In the genomic region with DNA sequence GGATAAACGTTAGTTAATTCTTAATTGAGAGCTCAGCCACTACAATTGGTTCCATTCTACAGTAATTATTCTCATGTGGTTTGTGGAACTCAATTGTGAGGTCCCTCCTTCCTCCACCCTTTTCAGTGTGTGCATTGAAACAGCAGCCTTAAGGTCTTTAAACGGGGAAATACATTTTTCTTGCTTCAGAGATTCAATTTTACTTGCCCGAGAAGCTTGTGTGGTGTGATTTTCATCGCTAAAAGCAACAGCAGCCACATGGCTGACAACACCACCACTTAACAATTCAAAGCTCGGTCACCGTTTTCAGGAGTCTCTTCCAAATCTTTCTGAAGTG, we compare ENCODE assay signal across 8 cellular contexts. TPM values are rescaled to one million over a fixed set of nuclear protein-coding genes. Genes with fewer than 3 reads are reported as not detected.
DNase-seq lines count a peak whose midpoint lies in the region; ATAC-seq, FAIRE-seq and TF ChIP-seq lines count a peak whose summit lies in the region.

No MANE protein-coding gene starts in this region.

- H3K9ac ChIP-seq in NT2/D1 (ENCODE audit: insufficient read length, low read depth) (peak overlapping the region; percentile 87), endodermal cell (ENCODE audit: extremely low read depth, low read length, poor library complexity, severe bottlenecking) (peak overlapping the region; percentile 86), parathyroid adenoma (peak overlapping the region; percentile 12)

- H3K4me3 Mint-ChIP-seq in endodermal cell, result peak overlapping the region; percentile 87

- H3K27me3 ChIP-seq in NT2/D1 (ENCODE audit: insufficient read depth, insufficient read length) (no peaks in the 10 kb centered on the region), endodermal cell (ENCODE audit: control insufficient read depth, insufficient read depth, low read length, poor library complexity, severe bottlenecking) (no peaks in the 10 kb centered on the region), parathyroid adenoma (ENCODE audit: control insufficient read depth, insufficient read depth, low read length) (no peaks in the 10 kb centered on the region)

- H3K27ac Mint-ChIP-seq in endodermal cell, result peak overlapping the region; percentile 99

- DNase-seq in GM12891 (ENCODE audit: insufficient read length, low spot score), result no peak
- DNase-seq in NT2/D1 (ENCODE audit: low read depth, low spot score), result no peak
- no peak for DNase-seq in endodermal cell
- no peak for DNase-seq in NCI-H2227 (lab: John Stamatoyannopoulos, UW; ENCODE audit: unreplicated experiment)
- DNase-seq in NCI-H510A treated with DMSO at 0.1 percent for 48 hours (lab: John Stamatoyannopoulos, UW), result no peak
- no peak for DNase-seq in NCI-H1048 (lab: John Stamatoyannopoulos, UW)

- peaks cover 11% of the 10 kb centered on the region for H3K36me3 Mint-ChIP-seq in endodermal cell (ENCODE audit: low read depth)

- peak overlapping the region; percentile 74 for H3K4me2 ChIP-seq in parathyroid adenoma (ENCODE audit: low read length)

- no peaks in the 10 kb centered on the region for H3K9me3 Mint-ChIP-seq in endodermal cell

- FAIRE-seq in GM12891 (lab: Jason Lieb, UNC), result peak; percentile 23

- H3K36me3 ChIP-seq in NT2/D1 (ENCODE audit: insufficient read depth, insufficient read length, low read length) (peaks cover 8% of the 10 kb centered on the region), endodermal cell (ENCODE audit: control insufficient read depth, insufficient read depth, low read length) (peaks cover 9% of the 10 kb centered on the region), parathyroid adenoma (ENCODE audit: control insufficient read depth, insufficient read depth, low read length) (no peaks in the 10 kb centered on the region)

- no peaks in the 10 kb centered on the region for H3K79me2 ChIP-seq in parathyroid adenoma

- H3K4me1 ChIP-seq in NT2/D1 (ENCODE audit: insufficient read depth, insufficient read length) (peaks cover 4% of the 10 kb centered on the region), endodermal cell (ENCODE audit: control insufficient read depth, insufficient read depth, low read length) (peaks cover 15% of the 10 kb centered on the region), parathyroid adenoma (no peaks in the 10 kb centered on the region)

- H3K4me3 ChIP-seq in NT2/D1 (ENCODE audit: insufficient read length, low read depth), result peak overlapping the region; percentile 86
- H3K4me3 ChIP-seq in endodermal cell (ENCODE audit: low read length), result peak overlapping the region; percentile 93
- peak overlapping the region; percentile 72 for H3K4me3 ChIP-seq in parathyroid adenoma (ENCODE audit: low read depth, low read length)

- H2AFZ ChIP-seq in parathyroid adenoma, result peak overlapping the region; percentile 94

- TF ChIP-seq CTCF in endodermal cell (conservative IDR thresholded peaks at IDR 0.05), result no peak
- no peak for TF ChIP-seq CTCF in parathyroid adenoma (IDR thresholded peaks at IDR 0.05)

- WGBS in endodermal cell (ENCODE audit: insufficient coverage in 1 of 2, insufficient read length in 1 of 2), 2 experiments, result 8 to 11% methylated on average over 2 to 6 of the region's 6 CpGs

- H3K4me1 Mint-ChIP-seq in endodermal cell, result peaks cover 49% of the 10 kb centered on the region

- H3K27ac ChIP-seq in endodermal cell (ENCODE audit: low read depth, low read length) (peak overlapping the region; percentile 78), parathyroid adenoma (peak overlapping the region; percentile 88)

- no peak for TF ChIP-seq POLR2A in GM12891 (IDR thresholded peaks at IDR 0.05; ENCODE audit: low read depth, low read length)

- H3K27me3 Mint-ChIP-seq in endodermal cell (ENCODE audit: insufficient read depth), result no peaks in the 10 kb centered on the region

- ATAC-seq in GM21717 (IDR thresholded peaks at IDR 0.05; ENCODE audit: unreplicated experiment), result peak; percentile 5

- H3K9me3 ChIP-seq in NT2/D1 (ENCODE audit: insufficient read depth, low read length) (no peaks in the 10 kb centered on the region), endodermal cell (ENCODE audit: control insufficient read depth, low read length) (no peaks in the 10 kb centered on the region), parathyroid adenoma (ENCODE audit: control insufficient read depth, low read length) (no peaks in the 10 kb centered on the region)

TF ChIP-seq in GM12891, 5 proteins besides CTCF, POLR2A, EP300 and RAD21:
- no peak for TF ChIP-seq TAF1 (IDR thresholded peaks at IDR 0.05; ENCODE audit: low read depth, low read length)
- no peak for TF ChIP-seq PAX5 (IDR thresholded peaks at IDR 0.05; ENCODE audit: insufficient read depth, low read length, severe bottlenecking)
- TF ChIP-seq SPI1 (IDR thresholded peaks at IDR 0.05; ENCODE audit: low read depth, low read length), result no peak
- TF ChIP-seq POLR2AphosphoS5 (IDR thresholded peaks at IDR 0.05; ENCODE audit: low read depth, low read length), result no peak
- TF ChIP-seq POU2F2 (IDR thresholded peaks at IDR 0.05; ENCODE audit: low read depth, low read length), result no peak

RNA-seq across cellular contexts. Expression of gene PPFIBP1, which starts 0.7 kb away (rescaled TPM):
- polyA plus RNA-seq in GM12891 (2012; ENCODE audit: low read depth, missing spikeins), result 12.5 TPM
- 100 to 1,000 TPM in 1 of 2 donors, 10 to 100 TPM in 1; 98.5 to 213 TPM for total RNA-seq in endodermal cell
- 28.0 TPM for polyA plus RNA-seq in endodermal cell (2013, experiment 1 of 2)
- 25.9 TPM for polyA plus RNA-seq in endodermal cell (2013, experiment 2 of 2)

Comparison
In these comparisons a context has a peak if more than half of its experiments do, and no peak if none do; other contexts are left out.
1. H3K9ac ChIP-seq: peak in every context shown above with its lines; median percentile 87 in NT2/D1; 86 in endodermal cell; 12 in parathyroid adenoma.